1 cellular context compared by ENCODE assay signal in the genomic region with DNA sequence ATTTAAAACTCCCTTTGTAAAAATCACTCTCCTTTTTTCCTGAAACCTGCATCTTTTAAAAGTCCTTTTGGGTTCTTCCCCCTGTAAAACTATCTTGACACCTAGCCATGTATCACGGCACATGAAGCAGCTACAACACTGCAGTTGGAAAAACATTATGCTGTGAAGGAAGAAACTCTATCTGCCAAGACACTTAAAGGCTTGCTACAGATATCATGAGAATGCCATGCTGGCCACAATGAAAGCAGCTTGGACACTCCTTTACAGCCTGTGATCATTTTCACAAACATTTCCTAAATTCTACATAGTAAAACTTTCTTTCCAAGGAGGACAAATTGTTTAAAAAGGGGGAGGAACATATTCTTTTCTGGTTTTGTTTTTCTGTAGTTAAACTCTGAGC.
TF ChIP-seq lines count a peak whose summit lies in the region.

No MANE protein-coding gene starts in this region.

TF ChIP-seq in A549, 52 proteins besides CTCF, POLR2A, EP300 and RAD21 (continued from another document):
- TF ChIP-seq, protein P1, sequence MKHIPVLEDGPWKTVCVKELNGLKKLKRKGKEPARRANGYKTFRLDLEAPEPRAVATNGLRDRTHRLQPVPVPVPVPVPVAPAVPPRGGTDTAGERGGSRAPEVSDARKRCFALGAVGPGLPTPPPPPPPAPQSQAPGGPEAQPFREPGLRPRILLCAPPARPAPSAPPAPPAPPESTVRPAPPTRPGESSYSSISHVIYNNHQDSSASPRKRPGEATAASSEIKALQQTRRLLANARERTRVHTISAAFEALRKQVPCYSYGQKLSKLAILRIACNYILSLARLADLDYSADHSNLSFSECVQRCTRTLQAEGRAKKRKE (CRISPR knock-in tag; IDR thresholded peaks at IDR 0.05; ENCODE audit: low read depth), result no peak
- TF ChIP-seq RARB (CRISPR knock-in tag; IDR thresholded peaks at IDR 0.05) (no peak), CHD2 (IDR thresholded peaks at IDR 0.05; ENCODE audit: low read length, partially characterized antibody) (no peak)
